32 cellular contexts compared by ENCODE assay signal in genomic region chr12:113202300-113203075, GRCh38. TPM values are rescaled to one million over a fixed set of nuclear protein-coding genes. Genes with fewer than 3 reads are reported as not detected.
"Had no signal": no experiment of that assay in that cellular context is flagged by ENCODE, and none has a peak within 500 bp of the region (broad histone marks: within the 10 kb centered on the region; RNA-seq: fewer than 3 reads in every experiment).

No MANE protein-coding gene starts in this region.

- H3K36me3 ChIP-seq: breast epithelium, esophagus muscularis mucosa, left ventricle myocardium inferior, sigmoid colon, thyroid gland, WERI-Rb-1 had no signal

- H3K27ac Mint-ChIP-seq: activated CD4-positive, alpha-beta T cell treated with anti-CD3 and anti-CD28 coated beads, Interleukin-2, amount 10 ng/mL, durations not matched to agents 7 days and 5 days; activated CD8-positive, alpha-beta memory T cell treated with anti-CD3 and anti-CD28 coated beads, Interleukin-2, amount 10 ng/mL, durations not matched to agents 7 days and 5 days; activated CD8-positive, alpha-beta T cell treated with anti-CD3 and anti-CD28 coated beads for 36 hours; activated naive CD4-positive, alpha-beta T cell treated with anti-CD3 and anti-CD28 coated beads, Interleukin-2, amount 10 ng/mL, durations not matched to agents 7 days and 5 days; effector memory CD8-positive, alpha-beta T cell; memory B cell; nephron progenitor cell; T-helper 2 cell treated with Interferon-gamma antibody and Interleukin-4, amounts not matched to agents 5 μg/mL and 100 μg/mL, for 36 hours had no signal

- H3K4me1 ChIP-seq: breast epithelium had no signal

- H3K4me3 ChIP-seq: breast epithelium, dorsolateral prefrontal cortex, esophagus muscularis mucosa, hepatocyte, left ventricle myocardium inferior, sigmoid colon, smooth muscle cell, thyroid gland had no signal

- H3K9me3 Mint-ChIP-seq: activated naive CD4-positive, alpha-beta T cell treated with anti-CD3 and anti-CD28 coated beads, Interleukin-2, amount 10 ng/mL, durations not matched to agents 7 days and 5 days; central memory CD8-positive, alpha-beta T cell; effector memory CD8-positive, alpha-beta T cell; immature natural killer cell; T-helper 2 cell treated with Interferon-gamma antibody and Interleukin-4, amounts not matched to agents 5 μg/mL and 100 μg/mL, for 36 hours had no signal

- H3K4me2 ChIP-seq: hepatocyte, smooth muscle cell had no signal

- ATAC-seq: activated CD8-positive, alpha-beta memory T cell treated with anti-CD3 and anti-CD28 coated beads, Interleukin-2, amount 10 ng/mL, durations not matched to agents 7 days and 5 days; activated CD8-positive, alpha-beta T cell treated with anti-CD3 and anti-CD28 coated beads for 36 hours; effector memory CD8-positive, alpha-beta T cell; stimulated activated naive CD8-positive, alpha-beta T cell treated with anti-CD3 and anti-CD28 coated beads, Interleukin-15, Interleukin-2, amounts not matched to agents 100 U/mL and 50 U/mL, for 24 hours had no signal

- H3K9me3 ChIP-seq: breast epithelium, esophagus muscularis mucosa, left ventricle myocardium inferior, sigmoid colon, thyroid gland had no signal

- H3K27ac ChIP-seq: breast epithelium, dorsolateral prefrontal cortex, esophagus muscularis mucosa, hepatocyte, left ventricle myocardium inferior, sigmoid colon, thyroid gland, WERI-Rb-1 had no signal

- H3K36me3 Mint-ChIP-seq: activated naive CD4-positive, alpha-beta T cell treated with anti-CD3 and anti-CD28 coated beads, Interleukin-2, amount 10 ng/mL, durations not matched to agents 7 days and 5 days; immature natural killer cell; memory B cell had no signal

- H3K4me3 Mint-ChIP-seq: activated CD4-positive, alpha-beta T cell treated with anti-CD3 and anti-CD28 coated beads, Interleukin-2, amount 10 ng/mL, durations not matched to agents 7 days and 5 days; activated CD8-positive, alpha-beta memory T cell treated with anti-CD3 and anti-CD28 coated beads, Interleukin-2, amount 10 ng/mL, durations not matched to agents 7 days and 5 days; activated CD8-positive, alpha-beta T cell treated with anti-CD3 and anti-CD28 coated beads for 36 hours; activated naive CD4-positive, alpha-beta T cell treated with anti-CD3 and anti-CD28 coated beads, Interleukin-2, amount 10 ng/mL, durations not matched to agents 7 days and 5 days; central memory CD8-positive, alpha-beta T cell; effector memory CD8-positive, alpha-beta T cell; immature natural killer cell; memory B cell; nephron progenitor cell; T-helper 2 cell treated with Interferon-gamma antibody and Interleukin-4, amounts not matched to agents 5 μg/mL and 100 μg/mL, for 36 hours had no signal

- H3K27me3 Mint-ChIP-seq: activated CD4-positive, alpha-beta T cell treated with anti-CD3 and anti-CD28 coated beads, Interleukin-2, amount 10 ng/mL, durations not matched to agents 7 days and 5 days; activated CD8-positive, alpha-beta memory T cell treated with anti-CD3 and anti-CD28 coated beads, Interleukin-2, amount 10 ng/mL, durations not matched to agents 7 days and 5 days; activated CD8-positive, alpha-beta T cell treated with anti-CD3 and anti-CD28 coated beads for 36 hours; activated naive CD4-positive, alpha-beta T cell treated with anti-CD3 and anti-CD28 coated beads, Interleukin-2, amount 10 ng/mL, durations not matched to agents 7 days and 5 days; central memory CD8-positive, alpha-beta T cell; effector memory CD8-positive, alpha-beta T cell; memory B cell had no signal

- H3K79me2 ChIP-seq: hepatocyte had no signal

- H3K27me3 ChIP-seq: breast epithelium, dorsolateral prefrontal cortex, esophagus muscularis mucosa, hepatocyte, sigmoid colon, thyroid gland had no signal

- H2AFZ ChIP-seq: hepatocyte had no signal

- DNase-seq: activated CD4-positive, alpha-beta T cell treated with anti-CD3 and anti-CD28 coated beads, Interleukin-2, amount 10 ng/mL, durations not matched to agents 7 days and 5 days; activated CD4-positive, CD25-positive, alpha-beta regulatory T cell treated with anti-CD3 and anti-CD28 coated beads, Interleukin-2, amount 50 U/mL, for 72 hours; activated CD8-positive, alpha-beta memory T cell treated with anti-CD3 and anti-CD28 coated beads, Interleukin-2, amount 10 ng/mL, durations not matched to agents 7 days and 5 days; activated CD8-positive, alpha-beta T cell treated with anti-CD3 and anti-CD28 coated beads for 36 hours; activated effector memory CD4-positive, alpha-beta T cell treated with anti-CD3 and anti-CD28 coated beads, Interleukin-2, amount 50 U/mL, for 16 hours; activated naive CD4-positive, alpha-beta T cell treated with anti-CD3 and anti-CD28 coated beads, Interleukin-2, amount 10 ng/mL, durations not matched to agents 7 days and 5 days; activated T-cell treated with anti-CD3 and anti-CD28 coated beads for 4 hours; anterior cingulate cortex; dorsolateral prefrontal cortex; effector memory CD8-positive, alpha-beta T cell; glutamatergic neuron; immature natural killer cell; kidney glomerular epithelial cell; left ventricle myocardium inferior; nephron progenitor cell; sigmoid colon; stimulated activated CD4-positive, alpha-beta T cell treated with anti-CD3 and anti-CD28 coated beads, Interleukin-4, amount 100 ng/mL, for 1 hour; stimulated activated naive CD8-positive, alpha-beta T cell treated with anti-CD3 and anti-CD28 coated beads, Interleukin-15, Interleukin-2, amounts not matched to agents 100 U/mL and 50 U/mL, for 24 hours; thyroid gland; WERI-Rb-1 had no signal

RNA-seq across cellular contexts. Expression of gene CFAP73, which starts 53.0 kb away (rescaled TPM):
- total RNA-seq: activated CD8-positive, alpha-beta memory T cell treated with anti-CD3 and anti-CD28 coated beads, Interleukin-2, amount 10 ng/mL, durations not matched to agents 7 days and 5 days; esophagus muscularis mucosa; frontal cortex; hepatocyte; left ventricle myocardium inferior; mononuclear cell; posterior vena cava; sigmoid colon; smooth muscle cell; subcutaneous adipose tissue; ureter had no signal
- polyA plus RNA-seq: hepatocyte, immature natural killer cell, smooth muscle cell had no signal
